10 cellular contexts compared by ENCODE assay signal in genomic region chr20:31934491-31934890, GRCh38. TPM values are rescaled to one million over a fixed set of nuclear protein-coding genes. Genes with fewer than 3 reads are reported as not detected.
"Had no signal": no experiment of that assay in that cellular context is flagged by ENCODE, and none has a peak within 500 bp of the region (broad histone marks: within the 10 kb centered on the region; RNA-seq: fewer than 3 reads in every experiment).

No MANE protein-coding gene starts in this region.

- H3K4me1 Mint-ChIP-seq: IgD-negative memory B cell had no signal

- H3K4me2 ChIP-seq: KMS-11 had no signal

- DNase-seq: GM23248, GOT3, H9, HCEC 1CT, KBM-7 had no signal

- H3K27ac ChIP-seq: GM23248, KMS-11 had no signal

- H3K9me3 Mint-ChIP-seq: H9, IgD-negative memory B cell had no signal

- H3K9ac ChIP-seq: GM23248, KMS-11 had no signal

- H3K4me3 Mint-ChIP-seq: H9, IgD-negative memory B cell had no signal

- H3K36me3 Mint-ChIP-seq: IgD-negative memory B cell had no signal

- H3K27ac Mint-ChIP-seq: H9, IgD-negative memory B cell had no signal

- H3K4me3 ChIP-seq: GM23248 had no signal

- H2AFZ ChIP-seq: GM23248 had no signal

- FAIRE-seq: H54, HTR-8/SVneo had no signal

RNA-seq across cellular contexts. Expression of gene XKR7, which starts 33.5 kb away (rescaled TPM):
- total RNA-seq: GM23248, HT-29 had no signal
- polyA plus RNA-seq: GM23248, IgD-negative memory B cell had no signal
